ENCODE assay signal across 19 cellular contexts in genomic region chr1:111730706-111731105, GRCh38.
"Had no signal": no experiment of that assay in that cellular context is flagged by ENCODE, and none has a peak within 500 bp of the region (broad histone marks: within the 10 kb centered on the region; RNA-seq: fewer than 3 reads in every experiment).

No MANE protein-coding gene starts in this region.

- H3K27me3 Mint-ChIP-seq: activated naive CD8-positive, alpha-beta T cell treated with anti-CD3 and anti-CD28 coated beads, Interleukin-2, amount 50 U/mL, for 24 hours; dendritic cell treated with granulocyte-macrophage colony-stimulating factor and Interleukin-4, amounts not matched to agents 40 ng/mL and 50 ng/mL, for 4 days; effector memory CD8-positive, alpha-beta T cell; T-cell had no signal

- ATAC-seq: activated naive CD8-positive, alpha-beta T cell treated with anti-CD3 and anti-CD28 coated beads, Interleukin-2, amount 50 U/mL, for 24 hours; activated T-cell treated with anti-CD3 and anti-CD28 coated beads, Interleukin-2, amount 50 U/mL, for 72 hours; effector memory CD8-positive, alpha-beta T cell; stimulated activated naive CD8-positive, alpha-beta T cell treated with anti-CD3 and anti-CD28 coated beads, Interleukin-15, Interleukin-2, amounts not matched to agents 100 U/mL and 50 U/mL, for 24 hours; T-cell had no signal

- H3K9me3 ChIP-seq: prostate gland, thoracic aorta had no signal

- H3K4me1 Mint-ChIP-seq: activated naive CD8-positive, alpha-beta T cell treated with anti-CD3 and anti-CD28 coated beads, Interleukin-2, amount 50 U/mL, for 24 hours had no signal

- H3K36me3 Mint-ChIP-seq: mesothelial cell of epicardium, T-cell had no signal

- DNase-seq: activated CD4-positive, alpha-beta T cell treated with anti-CD3 and anti-CD28 coated beads for 1 hour; activated CD4-positive, alpha-beta T cell treated with anti-CD3 and anti-CD28 coated beads, Interleukin-2, amount 50 U/mL, for 48 hours; activated naive CD4-positive, alpha-beta T cell; activated naive CD8-positive, alpha-beta T cell treated with anti-CD3 and anti-CD28 coated beads, Interleukin-2, amount 50 U/mL, for 24 hours; activated T-cell treated with anti-CD3 and anti-CD28 coated beads, Interleukin-2, amount 50 U/mL, for 72 hours; central memory CD4-positive, alpha-beta T cell; effector memory CD8-positive, alpha-beta T cell; erythroblast; kidney; stimulated activated CD4-positive, alpha-beta T cell treated with anti-CD3 and anti-CD28 coated beads, Interleukin-4, amount 100 ng/mL, for 1 hour; stimulated activated CD8-positive, alpha-beta memory T cell treated with anti-CD3 and anti-CD28 coated beads, Interleukin-4, amount 100 ng/mL, for 48 hours; stimulated activated naive CD8-positive, alpha-beta T cell treated with anti-CD3 and anti-CD28 coated beads, Interleukin-15, Interleukin-2, amounts not matched to agents 100 U/mL and 50 U/mL, for 24 hours; T-cell; T1000 had no signal

- H3K36me3 ChIP-seq: prostate gland, thoracic aorta had no signal

- H3K4me3 ChIP-seq: prostate gland, SK-N-MC, thoracic aorta had no signal

- H3K4me3 Mint-ChIP-seq: activated naive CD8-positive, alpha-beta T cell treated with anti-CD3 and anti-CD28 coated beads, Interleukin-2, amount 50 U/mL, for 24 hours; activated T-cell treated with anti-CD3 and anti-CD28 coated beads, Interleukin-2, amount 50 U/mL, for 72 hours; dendritic cell treated with granulocyte-macrophage colony-stimulating factor and Interleukin-4, amounts not matched to agents 40 ng/mL and 50 ng/mL, for 4 days; effector memory CD8-positive, alpha-beta T cell; mesothelial cell of epicardium; T-cell had no signal

- H3K27ac ChIP-seq: prostate gland, SK-N-MC, thoracic aorta had no signal

- H3K4me1 ChIP-seq: prostate gland had no signal

- H3K9me3 Mint-ChIP-seq: activated naive CD8-positive, alpha-beta T cell treated with anti-CD3 and anti-CD28 coated beads, Interleukin-2, amount 50 U/mL, for 24 hours; activated T-cell treated with anti-CD3 and anti-CD28 coated beads, Interleukin-2, amount 50 U/mL, for 72 hours; dendritic cell treated with granulocyte-macrophage colony-stimulating factor and Interleukin-4, amounts not matched to agents 40 ng/mL and 50 ng/mL, for 4 days; effector memory CD8-positive, alpha-beta T cell; mesothelial cell of epicardium; T-cell had no signal

- H3K27ac Mint-ChIP-seq: activated naive CD8-positive, alpha-beta T cell treated with anti-CD3 and anti-CD28 coated beads, Interleukin-2, amount 50 U/mL, for 24 hours; activated T-cell treated with anti-CD3 and anti-CD28 coated beads, Interleukin-2, amount 50 U/mL, for 72 hours; dendritic cell treated with granulocyte-macrophage colony-stimulating factor and Interleukin-4, amounts not matched to agents 40 ng/mL and 50 ng/mL, for 4 days; mesothelial cell of epicardium; T-cell had no signal
